In genomic region chr12:28479683-28480082, GRCh38 we compare ENCODE assay signal across 10 cellular contexts.
"Had no signal": no experiment of that assay in that cellular context is flagged by ENCODE, and none has a peak within 500 bp of the region (broad histone marks: within the 10 kb centered on the region; RNA-seq: fewer than 3 reads in every experiment).

No MANE protein-coding gene starts in this region.

- H3K36me3 ChIP-seq: HAP-1 had no signal

- FAIRE-seq: K562 had no signal

- H3K27ac ChIP-seq: GM23248, HL-60 had no signal

- H3K9ac ChIP-seq: GM23248 had no signal

- DNase-seq: GM23248, GOT3, H7, HFFc6, IMR-90, KG1 had no signal

- ATAC-seq: HCT116, K562 had no signal

- H2AFZ ChIP-seq: GM23248 had no signal

- H3K9me3 ChIP-seq: HAP-1 had no signal

- H3K4me3 ChIP-seq: GM23248, HAP-1, K562 had no signal
